21 cellular contexts compared by ENCODE assay signal in genomic region chr5:170488576-170488975, GRCh38. TPM values are rescaled to one million over a fixed set of nuclear protein-coding genes. Genes with fewer than 3 reads are reported as not detected.
DNase-seq lines count a peak whose midpoint lies in the region; ATAC-seq and TF ChIP-seq lines count a peak whose summit lies in the region.
"Had no signal": no experiment of that assay in that cellular context is flagged by ENCODE, and none has a peak within 500 bp of the region (broad histone marks: within the 10 kb centered on the region; RNA-seq: fewer than 3 reads in every experiment).

No MANE protein-coding gene starts in this region.

- ATAC-seq in GM19351 (IDR thresholded peaks at IDR 0.05; ENCODE audit: unreplicated experiment), result no peak
- ATAC-seq: A549, GM12878, HepG2 had no signal

- H3K4me3 Mint-ChIP-seq in brain (no peak overlapping the region), neural progenitor cell (no peak overlapping the region)
- H3K4me3 Mint-ChIP-seq: CD4-positive, alpha-beta memory T cell; H9 had no signal

- H3K79me2 ChIP-seq in neural progenitor cell (ENCODE audit: low read depth) (no peaks in the 10 kb centered on the region), MM.1S (ENCODE audit: low read length) (no peaks in the 10 kb centered on the region)

- H3K9me3 ChIP-seq in neural progenitor cell (ENCODE audit: low read depth) (no peaks in the 10 kb centered on the region), MM.1S (replicated peaks; ENCODE audit: insufficient read depth, low read length) (no peaks in the 10 kb centered on the region)
- H3K9me3 ChIP-seq: A549, BLaER1 had no signal

- H3K27me3 Mint-ChIP-seq in brain (no peaks in the 10 kb centered on the region), neural progenitor cell (ENCODE audit: insufficient read depth, low read depth) (no peaks in the 10 kb centered on the region)

- no peak overlapping the region for H3K9ac ChIP-seq in neural progenitor cell
- H3K9ac ChIP-seq in MM.1S (ENCODE audit: low read length), result no peak overlapping the region
- H3K9ac ChIP-seq: BLaER1 had no signal

- H3K4me1 ChIP-seq in neural progenitor cell (no peaks in the 10 kb centered on the region), MM.1S (ENCODE audit: low read length) (0 out of 2 replicates have a peak, but pooled peaks cover 3% of the 10 kb centered on the region)

- H2AFZ ChIP-seq in neural progenitor cell (replicated peaks), result no peak overlapping the region
- no peak overlapping the region for H2AFZ ChIP-seq in MM.1S (ENCODE audit: low read length)

- H3F3A ChIP-seq in neural progenitor cell (ENCODE audit: low read depth) (no peaks in the 10 kb centered on the region), MM.1S (ENCODE audit: insufficient read depth, low read length) (no peaks in the 10 kb centered on the region)

- no peaks in the 10 kb centered on the region for H3K36me3 ChIP-seq in neural progenitor cell
- no peaks in the 10 kb centered on the region for H3K36me3 ChIP-seq in MM.1S (replicated peaks; ENCODE audit: insufficient read depth, low read length)
- H3K36me3 ChIP-seq: BLaER1 had no signal

- H4K20me1 ChIP-seq in neural progenitor cell (ENCODE audit: low read depth) (no peaks in the 10 kb centered on the region), MM.1S (ENCODE audit: insufficient read depth, low read length) (no peaks in the 10 kb centered on the region)
- H4K20me1 ChIP-seq: BLaER1 had no signal

- H3K9me3 Mint-ChIP-seq in brain (peaks cover 0 to 6% (median 0%) of the 10 kb centered on the region in 5 experiments), neural progenitor cell (no peaks in the 10 kb centered on the region)
- H3K9me3 Mint-ChIP-seq: CD4-positive, alpha-beta memory T cell; H9 had no signal

- H3K27ac ChIP-seq in neural progenitor cell (no peak overlapping the region), MM.1S (ENCODE audit: low read length) (no peak overlapping the region)
- H3K27ac ChIP-seq: 22Rv1, A549, BLaER1 had no signal

- no peaks in the 10 kb centered on the region for H3K27me3 ChIP-seq in neural progenitor cell
- no peaks in the 10 kb centered on the region for H3K27me3 ChIP-seq in MM.1S (replicated peaks; ENCODE audit: insufficient read depth, low read length)
- H3K27me3 ChIP-seq: BLaER1 had no signal

- H3K9me2 ChIP-seq in MM.1S (replicated peaks; ENCODE audit: insufficient read depth, low read length), result no peaks in the 10 kb centered on the region

- TF ChIP-seq CTCF in brain (conservative IDR thresholded peaks at IDR 0.05) (no peak), neural progenitor cell (IDR thresholded peaks at IDR 0.05) (no peak), MM.1S (IDR thresholded peaks at IDR 0.05; ENCODE audit: low read length) (no peak)

- H3K27ac Mint-ChIP-seq in brain (peak overlapping the region in 3 of 5 experiments; percentile 0 to 51 (median 34)), neural progenitor cell (peak overlapping the region; percentile 93)
- H3K27ac Mint-ChIP-seq: CD4-positive, alpha-beta memory T cell; H9 had no signal

- H3K4me3 ChIP-seq in neural progenitor cell, result no peak overlapping the region
- no peak overlapping the region for H3K4me3 ChIP-seq in MM.1S (ENCODE audit: low read length)
- H3K4me3 ChIP-seq: A549, BLaER1, GM12878 had no signal

- no peaks in the 10 kb centered on the region for H3K36me3 Mint-ChIP-seq in brain
- no peaks in the 10 kb centered on the region for H3K36me3 Mint-ChIP-seq in neural progenitor cell
- H3K36me3 Mint-ChIP-seq: CD4-positive, alpha-beta memory T cell had no signal

- H3K4me1 Mint-ChIP-seq in brain (peaks cover 59% of the 10 kb centered on the region), neural progenitor cell (peaks cover 25% of the 10 kb centered on the region)

- no peak overlapping the region for H3K4me2 ChIP-seq in neural progenitor cell
- H3K4me2 ChIP-seq in MM.1S (ENCODE audit: low read depth, low read length), result no peak overlapping the region
- H3K4me2 ChIP-seq: A549, BLaER1 had no signal

- peak; percentile 15 for DNase-seq in DMS 273 (lab: John Stamatoyannopoulos, UW; ENCODE audit: unreplicated experiment)
- no peak for DNase-seq in DMS 273 treated with DMSO at 0.1 percent for 48 hours (lab: John Stamatoyannopoulos, UW)
- DNase-seq in iris pigment epithelial cell (ENCODE audit: low read depth), result peak; percentile 28
- DNase-seq in neural progenitor cell (ENCODE audit: low spot score), result no peak
- DNase-seq in NCI-H187 treated with DMSO at 0.1 percent for 48 hours (lab: John Stamatoyannopoulos, UW), result no peak
- DNase-seq in MM.1S, result no peak
- DNase-seq: CD4-positive, alpha-beta memory T cell; DMS53; DND-41; EL; H9 had no signal

RNA-seq across cellular contexts. Expression of gene KCNIP1, which starts 15.2 kb away (rescaled TPM):
- 14.4 TPM for polyA plus RNA-seq in brain (ENCODE audit: insufficient read depth, low read depth, low replicate concordance)
- 2.4 and 2.8 TPM in 2 replicates for total RNA-seq in neural progenitor cell (ENCODE audit: low replicate concordance)
- total RNA-seq: CD4-positive, alpha-beta memory T cell; G401; GM12878; HepG2 had no signal
- polyA plus RNA-seq: A549; AG04450; CD14-positive monocyte; CD4-positive, alpha-beta memory T cell; GM12878; HepG2 had no signal

Comparison
In these comparisons a context has a peak if more than half of its experiments do, and no peak if none do; other contexts are left out.
1. DNase-seq: peak in DMS 273 (single experiment) and iris pigment epithelial cell (single experiment); none in DMS 273 treated with DMSO at 0.1 percent for 48 hours (single experiment), neural progenitor cell (single experiment), NCI-H187 treated with DMSO at 0.1 percent for 48 hours (single experiment) and MM.1S (single experiment).